29 cellular contexts compared by ENCODE assay signal in genomic region chr4:52877694-52878093, GRCh38. TPM values are rescaled to one million over a fixed set of nuclear protein-coding genes. Genes with fewer than 3 reads are reported as not detected.
"Had no signal": no experiment of that assay in that cellular context is flagged by ENCODE, and none has a peak within 500 bp of the region (broad histone marks: within the 10 kb centered on the region; RNA-seq: fewer than 3 reads in every experiment).

No MANE protein-coding gene starts in this region.

- H3K4me3 Mint-ChIP-seq: activated B cell treated with CpG ODN at 0.5 μM for 24 hours; activated CD4-positive, alpha-beta T cell treated with anti-CD3 and anti-CD28 coated beads for 36 hours; activated naive CD8-positive, alpha-beta T cell treated with anti-CD3 and anti-CD28 coated beads, Interleukin-2, amount 10 ng/mL, durations not matched to agents 7 days and 5 days; activated T-cell treated with anti-CD3 and anti-CD28 coated beads, Interleukin-2, amount 50 U/mL, for 24 hours; activated T-helper 17 cell treated with anti-CD3 and anti-CD28 coated beads, Interleukin-2, amount 50 U/mL, for 72 hours; immature natural killer cell; memory B cell; nephron progenitor cell; stimulated activated naive B cell treated with anti-CD40 and anti-IgM and Interleukin-4, amounts not matched to agents 10 μg/mL and 1 μg/mL and 100 μg/mL, for 72 hours had no signal

- ATAC-seq: activated CD4-positive, alpha-beta T cell treated with anti-CD3 and anti-CD28 coated beads for 36 hours; activated T-helper 17 cell treated with anti-CD3 and anti-CD28 coated beads, Interleukin-2, amount 50 U/mL, for 72 hours; esophagus mucosa; stimulated activated naive B cell treated with anti-CD40 and anti-IgM and Interleukin-4, amounts not matched to agents 10 μg/mL and 1 μg/mL and 100 μg/mL, for 72 hours had no signal

- H3K4me1 ChIP-seq: parathyroid adenoma, uterus had no signal

- H3K27ac ChIP-seq: cardiac muscle cell, parathyroid adenoma, sigmoid colon, transverse colon, uterus had no signal

- H3K27me3 ChIP-seq: cardiac muscle cell, sigmoid colon, transverse colon, uterus had no signal

- H3K4me1 Mint-ChIP-seq: activated B cell treated with CpG ODN at 0.5 μM for 24 hours; activated T-helper 17 cell treated with anti-CD3 and anti-CD28 coated beads, Interleukin-2, amount 50 U/mL, for 72 hours; memory B cell; stimulated activated naive B cell treated with anti-CD40 and anti-IgM and Interleukin-4, amounts not matched to agents 10 μg/mL and 1 μg/mL and 100 μg/mL, for 72 hours had no signal

- H3K27ac Mint-ChIP-seq: activated B cell treated with CpG ODN at 0.5 μM for 24 hours; activated CD4-positive, alpha-beta T cell treated with anti-CD3 and anti-CD28 coated beads for 36 hours; activated naive CD8-positive, alpha-beta T cell treated with anti-CD3 and anti-CD28 coated beads, Interleukin-2, amount 10 ng/mL, durations not matched to agents 7 days and 5 days; activated T-cell treated with anti-CD3 and anti-CD28 coated beads, Interleukin-2, amount 50 U/mL, for 24 hours; activated T-helper 17 cell treated with anti-CD3 and anti-CD28 coated beads, Interleukin-2, amount 50 U/mL, for 72 hours; immature natural killer cell; memory B cell; nephron progenitor cell; stimulated activated naive B cell treated with anti-CD40 and anti-IgM and Interleukin-4, amounts not matched to agents 10 μg/mL and 1 μg/mL and 100 μg/mL, for 72 hours had no signal

- H3K4me3 ChIP-seq: cardiac muscle cell, sigmoid colon, smooth muscle cell, transverse colon, uterus had no signal

- DNase-seq: activated B cell treated with CpG ODN at 0.5 μM for 24 hours; activated CD4-positive, alpha-beta T cell treated with anti-CD3 and anti-CD28 coated beads for 36 hours; activated CD4-positive, alpha-beta T cell treated with anti-CD3 and anti-CD28 coated beads, Interleukin-2, amount 50 U/mL, for 4 hours; activated CD8-positive, alpha-beta memory T cell treated with anti-CD3 and anti-CD28 coated beads for 24 hours; activated CD8-positive, alpha-beta memory T cell treated with anti-CD3 and anti-CD28 coated beads, Interleukin-2, amount 50 U/mL, for 4 hours; activated naive CD4-positive, alpha-beta T cell treated with Interleukin-2 at 50 U/mL for 16 hours; activated naive CD8-positive, alpha-beta T cell treated with anti-CD3 and anti-CD28 coated beads, Interleukin-2, amount 10 ng/mL, durations not matched to agents 7 days and 5 days; activated T-cell treated with anti-CD3 and anti-CD28 coated beads, Interleukin-2, amount 50 U/mL, for 24 hours; amygdala; dermis blood vessel endothelial cell; effector memory CD4-positive, alpha-beta T cell; foreskin melanocyte; immature natural killer cell; nephron progenitor cell; nucleus accumbens; sigmoid colon; stimulated activated CD4-positive, alpha-beta T cell treated with anti-CD3 and anti-CD28 coated beads, Interleukin-15, amount 100 ng/mL, for 24 hours; stimulated activated naive B cell treated with anti-CD40 and anti-IgM and Interleukin-4, amounts not matched to agents 10 μg/mL and 1 μg/mL and 100 μg/mL, for 72 hours; T-helper 1 cell; T-helper 9 cell; transverse colon; uterus had no signal

- H3K27me3 Mint-ChIP-seq: activated B cell treated with CpG ODN at 0.5 μM for 24 hours; activated CD4-positive, alpha-beta T cell treated with anti-CD3 and anti-CD28 coated beads for 36 hours; activated naive CD8-positive, alpha-beta T cell treated with anti-CD3 and anti-CD28 coated beads, Interleukin-2, amount 10 ng/mL, durations not matched to agents 7 days and 5 days; activated T-cell treated with anti-CD3 and anti-CD28 coated beads, Interleukin-2, amount 50 U/mL, for 24 hours; activated T-helper 17 cell treated with anti-CD3 and anti-CD28 coated beads, Interleukin-2, amount 50 U/mL, for 72 hours; memory B cell; stimulated activated naive B cell treated with anti-CD40 and anti-IgM and Interleukin-4, amounts not matched to agents 10 μg/mL and 1 μg/mL and 100 μg/mL, for 72 hours had no signal

- H3K9me3 Mint-ChIP-seq: activated B cell treated with CpG ODN at 0.5 μM for 24 hours; activated naive CD8-positive, alpha-beta T cell treated with anti-CD3 and anti-CD28 coated beads, Interleukin-2, amount 10 ng/mL, durations not matched to agents 7 days and 5 days; activated T-cell treated with anti-CD3 and anti-CD28 coated beads, Interleukin-2, amount 50 U/mL, for 24 hours; activated T-helper 17 cell treated with anti-CD3 and anti-CD28 coated beads, Interleukin-2, amount 50 U/mL, for 72 hours; immature natural killer cell; memory B cell; stimulated activated naive B cell treated with anti-CD40 and anti-IgM and Interleukin-4, amounts not matched to agents 10 μg/mL and 1 μg/mL and 100 μg/mL, for 72 hours had no signal

- H3K36me3 ChIP-seq: cardiac muscle cell, sigmoid colon, transverse colon, uterus had no signal

- H3K9me3 ChIP-seq: sigmoid colon, transverse colon, uterus had no signal

RNA-seq across cellular contexts. Expression of gene RASL11B, which starts 15.6 kb away (rescaled TPM):
- total RNA-seq: activated B cell treated with CpG ODN at 0.5 μM for 24 hours, dermis blood vessel endothelial cell, endothelial cell of umbilical vein had no signal
